ENCODE assay signal across 9 cellular contexts in genomic region chr3:107910713-107911259, GRCh38.
A peak's percentile ranks its signal among the peaks of the same experiment; 100 is the strongest.
DNase-seq lines count a peak whose midpoint lies in the region; ATAC-seq lines count a peak whose summit lies in the region.
"Had no signal": no experiment of that assay in that cellular context is flagged by ENCODE, and none has a peak within 500 bp of the region (broad histone marks: within the 10 kb centered on the region; RNA-seq: fewer than 3 reads in every experiment).

No MANE protein-coding gene starts in this region.

- ATAC-seq in GM18861 (IDR thresholded peaks at IDR 0.05; ENCODE audit: unreplicated experiment) (peak; percentile 88), GM21515 (IDR thresholded peaks at IDR 0.05; ENCODE audit: unreplicated experiment) (peak; percentile 98), HG03280 (IDR thresholded peaks at IDR 0.05; ENCODE audit: unreplicated experiment) (peak; percentile 100)
- peak; percentile 84 for ATAC-seq in effector memory CD8-positive, alpha-beta T cell (replicated peaks)
- ATAC-seq: gastroesophageal sphincter had no signal

- H3K4me1 Mint-ChIP-seq in effector memory CD8-positive, alpha-beta T cell (ENCODE audit: low read depth in 2 of 2), result peaks cover 6 to 10% of the 10 kb centered on the region in 2 donors

- no peak overlapping the region for H3K27ac Mint-ChIP-seq in effector memory CD8-positive, alpha-beta T cell

- no peak for DNase-seq in effector memory CD8-positive, alpha-beta T cell
- no peak for DNase-seq in HK-2 (ENCODE audit: unreplicated experiment)
- DNase-seq in NCI-H2029 (lab: John Stamatoyannopoulos, UW), result no peak
- DNase-seq in posterior vena cava (ENCODE audit: low spot score), result no peak
- no peak for DNase-seq in SKM-1 treated with dmso at 0.1 percent for 144 hours (lab: John Stamatoyannopoulos, UW; ENCODE audit: unreplicated experiment)

- H3K36me3 Mint-ChIP-seq in effector memory CD8-positive, alpha-beta T cell (ENCODE audit: insufficient read depth), result peaks cover 3% of the 10 kb centered on the region

- peaks cover 6 to 7% of the 10 kb centered on the region in 2 donors for H3K27me3 Mint-ChIP-seq in effector memory CD8-positive, alpha-beta T cell

- H3K4me3 Mint-ChIP-seq in effector memory CD8-positive, alpha-beta T cell, result no peak overlapping the region

- intact Hi-C loops in posterior vena cava (cut with DNase I), result no loop called here

- no peaks in the 10 kb centered on the region for H3K9me3 Mint-ChIP-seq in effector memory CD8-positive, alpha-beta T cell
